Comparison of ENCODE assay signal across 1 cellular context in the genomic region with DNA sequence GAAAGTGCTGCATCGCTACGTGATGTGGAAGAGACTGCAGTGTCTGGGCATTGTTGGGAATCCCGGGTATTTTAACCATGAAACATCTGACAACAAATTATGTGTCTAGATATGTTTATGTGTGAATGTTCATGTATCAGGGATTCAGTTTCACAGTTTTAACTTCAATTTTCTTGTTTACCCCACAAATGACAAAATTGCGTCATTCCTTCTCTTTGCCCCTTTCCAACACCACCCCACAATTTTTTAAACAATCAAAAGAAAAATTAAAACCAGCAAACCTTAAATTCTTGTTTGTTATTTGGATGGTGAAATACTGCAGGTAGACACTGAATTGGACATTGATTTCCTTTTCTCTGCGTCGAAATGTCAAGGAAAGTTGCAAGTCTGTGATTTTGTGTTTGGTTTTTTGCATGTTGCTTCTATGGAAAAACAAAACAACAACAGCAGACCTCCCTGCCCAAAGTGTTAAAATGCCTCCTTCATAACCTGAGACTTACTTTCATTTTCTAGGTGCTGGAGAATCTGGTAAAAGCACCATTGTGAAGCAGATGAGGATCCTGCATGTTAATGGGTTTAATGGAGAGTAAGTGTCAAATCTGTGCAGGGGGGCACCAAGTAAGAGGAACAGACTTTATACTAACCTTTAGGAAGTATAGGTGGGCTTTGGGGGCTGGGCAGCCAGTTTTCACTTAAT.
TF ChIP-seq lines count a peak whose summit lies in the region.

No MANE protein-coding gene starts in this region.

TF ChIP-seq in WTC11, 78 proteins besides CTCF, POLR2A, EP300 and RAD21 (continued from another document):
- TF ChIP-seq, protein P1, sequence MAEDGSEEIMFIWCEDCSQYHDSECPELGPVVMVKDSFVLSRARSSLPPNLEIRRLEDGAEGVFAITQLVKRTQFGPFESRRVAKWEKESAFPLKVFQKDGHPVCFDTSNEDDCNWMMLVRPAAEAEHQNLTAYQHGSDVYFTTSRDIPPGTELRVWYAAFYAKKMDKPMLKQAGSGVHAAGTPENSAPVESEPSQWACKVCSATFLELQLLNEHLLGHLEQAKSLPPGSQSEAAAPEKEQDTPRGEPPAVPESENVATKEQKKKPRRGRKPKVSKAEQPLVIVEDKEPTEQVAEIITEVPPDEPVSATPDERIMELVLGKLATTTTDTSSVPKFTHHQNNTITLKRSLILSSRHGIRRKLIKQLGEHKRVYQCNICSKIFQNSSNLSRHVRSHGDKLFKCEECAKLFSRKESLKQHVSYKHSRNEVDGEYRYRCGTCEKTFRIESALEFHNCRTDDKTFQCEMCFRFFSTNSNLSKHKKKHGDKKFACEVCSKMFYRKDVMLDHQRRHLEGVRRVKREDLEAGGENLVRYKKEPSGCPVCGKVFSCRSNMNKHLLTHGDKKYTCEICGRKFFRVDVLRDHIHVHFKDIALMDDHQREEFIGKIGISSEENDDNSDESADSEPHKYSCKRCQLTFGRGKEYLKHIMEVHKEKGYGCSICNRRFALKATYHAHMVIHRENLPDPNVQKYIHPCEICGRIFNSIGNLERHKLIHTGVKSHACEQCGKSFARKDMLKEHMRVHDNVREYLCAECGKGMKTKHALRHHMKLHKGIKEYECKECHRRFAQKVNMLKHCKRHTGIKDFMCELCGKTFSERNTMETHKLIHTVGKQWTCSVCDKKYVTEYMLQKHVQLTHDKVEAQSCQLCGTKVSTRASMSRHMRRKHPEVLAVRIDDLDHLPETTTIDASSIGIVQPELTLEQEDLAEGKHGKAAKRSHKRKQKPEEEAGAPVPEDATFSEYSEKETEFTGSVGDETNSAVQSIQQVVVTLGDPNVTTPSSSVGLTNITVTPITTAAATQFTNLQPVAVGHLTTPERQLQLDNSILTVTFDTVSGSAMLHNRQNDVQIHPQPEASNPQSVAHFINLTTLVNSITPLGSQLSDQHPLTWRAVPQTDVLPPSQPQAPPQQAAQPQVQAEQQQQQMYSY (CRISPR knock-in tag; IDR thresholded peaks at IDR 0.05), result no peak
- TF ChIP-seq ZNF232 (CRISPR knock-in tag; IDR thresholded peaks at IDR 0.05) (no peak), CREB1 (CRISPR knock-in tag; IDR thresholded peaks at IDR 0.05) (no peak), PREB (CRISPR knock-in tag; IDR thresholded peaks at IDR 0.05; ENCODE audit: borderline replicate concordance) (no peak), HMGA2 (CRISPR knock-in tag; IDR thresholded peaks at IDR 0.05) (no peak), ZNF396 (CRISPR knock-in tag; IDR thresholded peaks at IDR 0.05; ENCODE audit: borderline replicate concordance) (no peak), KAT7 (CRISPR knock-in tag; IDR thresholded peaks at IDR 0.05; ENCODE audit: borderline replicate concordance) (no peak), NFE2L1 (CRISPR knock-in tag; IDR thresholded peaks at IDR 0.05) (no peak), JAZF1 (CRISPR knock-in tag; IDR thresholded peaks at IDR 0.05) (no peak), MLX (CRISPR knock-in tag; IDR thresholded peaks at IDR 0.05) (no peak), CBFB (CRISPR knock-in tag; IDR thresholded peaks at IDR 0.05; ENCODE audit: low read depth) (no peak)
